Comparison of ENCODE assay signal across 22 cellular contexts in the genomic region with DNA sequence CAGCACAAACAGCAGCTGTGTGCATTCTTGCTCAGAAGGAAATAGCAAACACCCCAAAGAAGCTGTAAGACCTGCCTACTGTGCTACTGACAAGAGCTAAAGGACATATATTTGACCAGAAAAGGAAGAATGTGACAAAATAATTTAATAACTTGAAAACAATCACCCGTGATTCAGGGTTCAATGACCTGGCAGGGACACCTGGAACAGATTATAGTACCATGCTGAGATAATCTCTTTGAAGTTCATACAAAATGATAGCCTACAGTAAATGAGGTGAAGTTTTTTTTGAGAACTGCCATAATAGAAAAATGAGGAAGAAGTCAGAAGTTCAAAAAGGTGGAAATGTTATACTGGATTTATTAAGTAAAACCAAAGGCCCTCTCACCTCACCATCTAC.
"Had no signal": no experiment of that assay in that cellular context is flagged by ENCODE, and none has a peak within 500 bp of the region (broad histone marks: within the 10 kb centered on the region; RNA-seq: fewer than 3 reads in every experiment).

No MANE protein-coding gene starts in this region.

- H3K4me3 ChIP-seq: adrenal gland, body of pancreas, esophagus squamous epithelium had no signal

- DNase-seq: activated B cell treated with CpG ODN at 0.5 μM for 24 hours; activated CD4-positive, alpha-beta T cell treated with anti-CD3 and anti-CD28 coated beads for 48 hours; activated CD4-positive, alpha-beta T cell treated with anti-CD3 and anti-CD28 coated beads, Interleukin-2, amount 50 U/mL, for 1 hour; activated CD4-positive, alpha-beta T cell treated with anti-CD3 and anti-CD28 coated beads, Interleukin-2, amount 50 U/mL, for 48 hours; activated CD8-positive, alpha-beta memory T cell treated with anti-CD3 and anti-CD28 coated beads for 24 hours; activated CD8-positive, alpha-beta T cell treated with anti-CD3 and anti-CD28 coated beads for 36 hours; activated effector memory CD4-positive, alpha-beta T cell treated with anti-CD3 and anti-CD28 coated beads, Interleukin-2, amount 50 U/mL, for 16 hours; activated naive CD4-positive, alpha-beta T cell treated with anti-CD3 and anti-CD28 coated beads for 36 hours; activated naive CD8-positive, alpha-beta T cell treated with anti-CD3 and anti-CD28 coated beads for 36 hours; activated naive CD8-positive, alpha-beta T cell treated with anti-CD3 and anti-CD28 coated beads, Interleukin-2, amount 50 U/mL, for 24 hours; activated T-cell treated with anti-CD3 and anti-CD28 coated beads, Interleukin-2, amount 50 U/mL, for 4 hours; adrenal gland; amygdala; aorta; body of pancreas; caudate nucleus; effector CD8-positive, alpha-beta T cell; esophagus squamous epithelium; head of caudate nucleus; T-helper 17 cell; T1000; WERI-Rb-1 had no signal
